Comparison of ENCODE assay signal across 9 cellular contexts in the genomic region with DNA sequence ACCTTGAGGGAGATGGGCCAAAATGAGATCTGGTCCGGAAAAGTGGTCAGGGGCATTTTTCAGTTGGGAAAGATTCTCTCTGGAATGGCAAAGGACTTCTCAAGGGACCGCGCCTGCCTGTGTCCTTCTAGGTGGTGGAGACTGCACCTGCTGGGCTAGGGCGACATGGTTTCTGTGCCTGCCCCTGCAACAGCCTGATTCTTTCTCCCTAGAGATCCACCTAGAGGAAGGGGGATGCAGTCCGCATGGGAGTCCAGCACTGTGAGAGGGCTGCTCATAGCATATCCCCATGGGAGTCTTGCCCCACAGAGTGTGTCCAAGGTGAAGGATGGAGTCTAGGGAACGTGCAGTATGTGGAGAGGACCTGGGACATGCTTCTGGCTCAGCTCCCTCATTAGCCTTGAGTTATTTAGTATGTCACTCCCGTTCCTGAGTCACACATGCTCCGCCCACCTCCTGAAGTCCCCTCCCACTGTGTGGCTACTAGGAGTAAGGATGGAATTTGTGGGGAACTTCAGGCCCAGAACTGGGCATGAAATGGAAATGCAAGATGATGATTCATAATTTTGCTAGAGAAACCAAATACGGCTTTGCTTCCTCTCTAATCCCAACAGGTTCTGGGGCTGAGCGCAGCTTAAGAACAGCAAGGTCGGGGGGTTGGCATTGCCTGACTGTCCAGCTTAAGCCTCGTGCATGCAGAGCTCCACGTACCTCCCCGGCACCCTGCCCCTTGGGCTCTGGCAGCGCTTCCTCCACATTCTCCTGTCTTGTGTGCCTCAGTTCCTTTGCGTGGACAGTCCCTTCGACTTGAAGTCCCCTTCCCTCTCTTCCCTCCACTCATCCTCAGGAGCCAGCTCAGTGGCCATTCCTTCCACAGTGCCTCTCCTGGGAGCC. TPM values are rescaled to one million over a fixed set of nuclear protein-coding genes. Genes with fewer than 3 reads are reported as not detected.
DNase-seq lines count a peak whose midpoint lies in the region; ATAC-seq and TF ChIP-seq lines count a peak whose summit lies in the region.
"Had no signal": no experiment of that assay in that cellular context is flagged by ENCODE, and none has a peak within 500 bp of the region (broad histone marks: within the 10 kb centered on the region; RNA-seq: fewer than 3 reads in every experiment).

No MANE protein-coding gene starts in this region.

- H3K4me3 ChIP-seq in body of pancreas = no peak overlapping the region
- no peak overlapping the region for H3K4me3 ChIP-seq in upper lobe of left lung
- no peak overlapping the region for H3K4me3 ChIP-seq in testis

- peak; percentile 19 for ATAC-seq in body of pancreas
- ATAC-seq in upper lobe of left lung (ENCODE audit: low FRiP score in 2 of 2) = peak; percentile 77 to 82

- H3K36me3 ChIP-seq in body of pancreas (replicated peaks in 1 of 2; ENCODE audit: insufficient read depth in 1 of 2, low read depth in 2 of 2) (no peaks in the 10 kb centered on the region), upper lobe of left lung (no peaks in the 10 kb centered on the region), testis (ENCODE audit: low read depth, missing control alignments) (no peaks in the 10 kb centered on the region)

- DNase-seq in NCI-H1436 (lab: John Stamatoyannopoulos, UW) = peak; percentile 18
- DNase-seq in NCI-H1436 treated with DMSO at 0.1 percent for 48 hours (lab: John Stamatoyannopoulos, UW) = no peak
- DNase-seq in body of pancreas = peak; percentile 55 to 78 (median 68)
- peak; percentile 91 for DNase-seq in kidney glomerular epithelial cell (lab: John Stamatoyannopoulos, UW)
- peak in 1 of 2 donors; percentile 37 for DNase-seq in upper lobe of left lung
- no peak for DNase-seq in testis
- DNase-seq in activated CD4-positive, alpha-beta T cell treated with anti-CD3 and anti-CD28 coated beads for 1 hour = no peak
- DNase-seq in DMS153 (lab: John Stamatoyannopoulos, UW) = no peak
- DNase-seq: 8988T had no signal

- H3K27ac ChIP-seq in body of pancreas (no peak overlapping the region), upper lobe of left lung (peak overlapping the region; percentile 55 to 79 (median 68)), testis (no peak overlapping the region)

- no peak for TF ChIP-seq EP300 in upper lobe of left lung (IDR thresholded peaks at IDR 0.05)

- TF ChIP-seq CTCF in body of pancreas (IDR thresholded peaks at IDR 0.05) = no peak
- no peak for TF ChIP-seq CTCF in upper lobe of left lung (IDR thresholded peaks at IDR 0.05)
- no peak for TF ChIP-seq CTCF in testis (IDR thresholded peaks at IDR 0.05)

- intact Hi-C loops in body of pancreas (cut with DNase I) (no loop called here), testis (cut with DNase I; ENCODE audit: low total_unique reads) (no loop called here)

- 77 to 80% methylated on average over 16 to 17 of the region's 17 CpGs for WGBS in body of pancreas, 2 donors
- 80 to 85% methylated on average over 16 to 17 of the region's 17 CpGs for WGBS in upper lobe of left lung, 2 donors
- 80 to 83% methylated on average over 15 to 17 of the region's 17 CpGs for WGBS in testis, 2 donors

- H3K4me1 ChIP-seq in body of pancreas = peaks cover 26% of the 10 kb centered on the region
- H3K4me1 ChIP-seq in upper lobe of left lung = peaks cover 0 to 14% (median 9%) of the 10 kb centered on the region in 4 donors
- peaks cover 6% of the 10 kb centered on the region for H3K4me1 ChIP-seq in testis

- H3K9me3 ChIP-seq in body of pancreas (no peaks in the 10 kb centered on the region), upper lobe of left lung (peaks cover 0 to 4% (median 0%) of the 10 kb centered on the region in 4 donors), testis (no peaks in the 10 kb centered on the region)

- TF ChIP-seq POLR2A in body of pancreas (IDR thresholded peaks at IDR 0.05) (no peak), upper lobe of left lung (IDR thresholded peaks at IDR 0.05) (no peak), testis (IDR thresholded peaks at IDR 0.05) (no peak)

- H3K27me3 ChIP-seq in body of pancreas (no peaks in the 10 kb centered on the region), upper lobe of left lung (no peaks in the 10 kb centered on the region), testis (no peaks in the 10 kb centered on the region)

RNA-seq across cellular contexts. Expression of a gene that starts 35.0 kb away (rescaled TPM):
- total RNA-seq in body of pancreas (not detected), upper lobe of left lung (1 to 10 TPM in 3 of 6 donors, under 1 TPM in 3; 0.30 to 8.4 (median 0.78) TPM), testis (1 to 10 TPM; 2.6 TPM)
- 3.0 TPM for polyA plus RNA-seq in testis (ENCODE audit: insufficient read depth, low read depth, low replicate concordance)

Comparison
In these comparisons a context has a peak if more than half of its experiments do, and no peak if none do; other contexts are left out.
1. DNase-seq: peak in NCI-H1436 (single experiment), body of pancreas (4 of 4) and kidney glomerular epithelial cell (single experiment); none in NCI-H1436 treated with DMSO at 0.1 percent for 48 hours (single experiment), testis (single experiment), activated CD4-positive, alpha-beta T cell treated with anti-CD3 and anti-CD28 coated beads for 1 hour (single experiment) and DMS153 (single experiment).
2. H3K27ac ChIP-seq: peak in upper lobe of left lung (4 of 4); none in body of pancreas (0 of 4) and testis (0 of 2).